1 cellular context compared by ENCODE assay signal in genomic region chr9:105065119-105066088, GRCh38.
TF ChIP-seq lines count a peak whose summit lies in the region.

No MANE protein-coding gene starts in this region.

TF ChIP-seq in H1, 55 proteins besides CTCF, POLR2A, EP300 and RAD21 (continued from another document):
- TF ChIP-seq BACH1 (IDR thresholded peaks at IDR 0.05; ENCODE audit: low read length) (no peak), NANOG (IDR thresholded peaks at IDR 0.05; ENCODE audit: insufficient read depth, low read depth, low read length, poor library complexity, severe bottlenecking) (no peak), GTF2F1 (IDR thresholded peaks at IDR 0.05; ENCODE audit: borderline replicate concordance, low read depth, low read length) (no peak), PHF8 (conservative IDR thresholded peaks at IDR 0.05; ENCODE audit: low read depth, low read length) (no peak), SP4 (IDR thresholded peaks at IDR 0.05; ENCODE audit: low read length) (no peak), SIRT6 (IDR thresholded peaks at IDR 0.05; ENCODE audit: low read length) (no peak), CEBPB (IDR thresholded peaks at IDR 0.05; ENCODE audit: low read depth, low read length) (no peak), CHD7 (IDR thresholded peaks at IDR 0.05; ENCODE audit: insufficient replicate concordance, low read length) (no peak)
